ENCODE assay signal across 8 cellular contexts in genomic region chr16:69296771-69297170, GRCh38. TPM values are rescaled to one million over a fixed set of nuclear protein-coding genes. Genes with fewer than 3 reads are reported as not detected.
DNase-seq lines count a peak whose midpoint lies in the region; ATAC-seq lines count a peak whose summit lies in the region.
"Not testable (repeated sequence)": the region's sequence is repeated elsewhere in the genome, so short reads cannot be mapped to it uniquely, and the experiment has no call there.
"Had no signal": no experiment of that assay in that cellular context is flagged by ENCODE, and none has a peak within 500 bp of the region (broad histone marks: within the 10 kb centered on the region; RNA-seq: fewer than 3 reads in every experiment).

No MANE protein-coding gene starts in this region.

- not testable (repeated sequence) for DNase-seq in T-helper 17 cell
- peak; percentile 75 to 83 for DNase-seq in trophoblast cell

- not testable (repeated sequence) for ATAC-seq in T-helper 17 cell

- H3K27ac Mint-ChIP-seq in T-helper 17 cell = peak overlapping the region; percentile 66

- H2BK12ac ChIP-seq in trophoblast cell (ENCODE audit: low read length) = not testable (repeated sequence)

- not testable (repeated sequence) for H2BK5ac ChIP-seq in trophoblast cell (ENCODE audit: low read depth, low read length, poor library complexity)

- not testable (repeated sequence) for H3K27me3 ChIP-seq in trophoblast cell (ENCODE audit: insufficient read depth, low read length)

- H3K79me2 ChIP-seq in trophoblast cell (ENCODE audit: control insufficient read depth, insufficient read depth, low read length, poor library complexity) = not testable (repeated sequence)

- not testable (repeated sequence) for H3K4me2 ChIP-seq in trophoblast cell (ENCODE audit: low read length)

- not testable (repeated sequence) for H3K4ac ChIP-seq in trophoblast cell (ENCODE audit: low read depth, low read length)

- not testable (repeated sequence) for H3K27ac ChIP-seq in trophoblast cell (ENCODE audit: low read depth, low read length)

- not testable (repeated sequence) for H3K23ac ChIP-seq in trophoblast cell (ENCODE audit: low read length)

- H2BK120ac ChIP-seq in trophoblast cell (ENCODE audit: insufficient read depth, low read length, poor library complexity) = not testable (repeated sequence)

- H4K91ac ChIP-seq in trophoblast cell (ENCODE audit: low read depth, low read length) = not testable (repeated sequence)

- H3K14ac ChIP-seq in trophoblast cell (ENCODE audit: low read length) = not testable (repeated sequence)

- H3K79me1 ChIP-seq in trophoblast cell (ENCODE audit: low read length) = not testable (repeated sequence)

- H3K27me3 Mint-ChIP-seq in T-helper 17 cell = not testable (repeated sequence)

- not testable (repeated sequence) for H4K12ac ChIP-seq in trophoblast cell (ENCODE audit: low read depth, low read length)

- H3K4me3 ChIP-seq in trophoblast cell (ENCODE audit: low read depth, low read length) = not testable (repeated sequence)

- not testable (repeated sequence) for H3K4me3 Mint-ChIP-seq in T-helper 17 cell

- not testable (repeated sequence) for H3K9me3 ChIP-seq in T-helper 17 cell (ENCODE audit: control insufficient read depth, low read length, poor library complexity, severe bottlenecking); trophoblast cell (ENCODE audit: insufficient read depth, low read depth, low read length)

- H3K36me3 Mint-ChIP-seq in T-helper 17 cell (ENCODE audit: low read depth) = not testable (repeated sequence)

- not testable (repeated sequence) for H3K36me3 ChIP-seq in trophoblast cell (ENCODE audit: control insufficient read depth in 1 of 2, insufficient read depth in 2 of 2, low read length in 2 of 2)

- H2AK5ac ChIP-seq in trophoblast cell (ENCODE audit: low read length) = not testable (repeated sequence)

- H3K4me1 Mint-ChIP-seq in T-helper 17 cell = not testable (repeated sequence)

- H4K8ac ChIP-seq in trophoblast cell (ENCODE audit: low read depth, low read length) = not testable (repeated sequence)

- not testable (repeated sequence) for H3K4me1 ChIP-seq in trophoblast cell (ENCODE audit: control insufficient read depth in 1 of 2, insufficient read depth in 2 of 2, low read length in 2 of 2)

- no CpG with 5 or more reads among the region's 7 CpGs for WGBS in trophoblast cell (ENCODE audit: extremely low coverage, insufficient coverage, insufficient read length)

- not testable (repeated sequence) for H3K18ac ChIP-seq in trophoblast cell (ENCODE audit: low read length)

- not testable (repeated sequence) for H3K9ac ChIP-seq in trophoblast cell (ENCODE audit: low read length)

- H2AFZ ChIP-seq in trophoblast cell (ENCODE audit: insufficient read depth, low read length, poor library complexity) = not testable (repeated sequence)

RNA-seq across cellular contexts. Expression of gene VPS4A, which starts 14.4 kb away (rescaled TPM):
- total RNA-seq in T-helper 17 cell = 10 to 100 TPM; 43.8 to 53.7 TPM
- 24.7 and 25.2 TPM in 2 replicates for polyA plus RNA-seq in trophoblast cell (2013)

RNA-seq across cellular contexts. Expression of gene PDF, which starts 33.6 kb away (rescaled TPM):
- 1 to 10 TPM; 4.1 to 4.3 TPM for total RNA-seq in T-helper 17 cell
- 9.9 and 10.6 TPM in 2 replicates for polyA plus RNA-seq in trophoblast cell (2013)

RNA-seq across cellular contexts. Expression of gene COG8, which starts 42.6 kb away (rescaled TPM):
- 10 to 100 TPM; 21.7 to 22.8 TPM for total RNA-seq in T-helper 17 cell
- 21.2 and 21.4 TPM in 2 replicates for polyA plus RNA-seq in trophoblast cell (2013)

RNA-seq across cellular contexts. Expression of gene NIP7, which starts 42.8 kb away (rescaled TPM):
- 10 to 100 TPM; 28.5 to 29.7 TPM for total RNA-seq in T-helper 17 cell
- polyA plus RNA-seq in trophoblast cell (2013) = 19.3 and 20.2 TPM in 2 replicates

RNA-seq across cellular contexts. Expression of gene TMED6, which starts 54.8 kb away (rescaled TPM):
- total RNA-seq in T-helper 17 cell = under 1 TPM in 1 of 2 donors, not detected in 1; 0.75 TPM
- polyA plus RNA-seq in trophoblast cell (2013) = 0.11 and 0.14 TPM in 2 replicates
- total RNA-seq: A172, Daoy had no signal
- polyA plus RNA-seq: AG04450; BJ; CD14-positive monocyte; CD8-positive, alpha-beta memory T cell had no signal
